In genomic region chr14:49598479-49599301, GRCh38 we compare ENCODE assay signal across 1 cellular context.
TF ChIP-seq lines count a peak whose summit lies in the region.

Gene LRR1 (plus strand): TSS chr14:49598940. CDS start chr14:49599021, 81 bp downstream.

TF ChIP-seq in WTC11, 78 proteins besides CTCF, POLR2A, EP300 and RAD21 (continued from another document and continues in another):
- TF ChIP-seq AFF4 (CRISPR knock-in tag; IDR thresholded peaks at IDR 0.05; ENCODE audit: borderline replicate concordance) (peak; percentile 86), ZNF671 (CRISPR knock-in tag; IDR thresholded peaks at IDR 0.05) (no peak), AR (CRISPR knock-in tag; IDR thresholded peaks at IDR 0.05) (no peak), EMX1 (CRISPR knock-in tag; IDR thresholded peaks at IDR 0.05) (no peak), ATF6 (CRISPR knock-in tag; IDR thresholded peaks at IDR 0.05) (no peak), RORB (CRISPR knock-in tag; IDR thresholded peaks at IDR 0.05) (no peak), SP1 (CRISPR knock-in tag; conservative IDR thresholded peaks at IDR 0.05) (peak; percentile 70), ZSCAN18 (CRISPR knock-in tag; IDR thresholded peaks at IDR 0.05) (no peak), ATF1 (CRISPR knock-in tag; IDR thresholded peaks at IDR 0.05) (no peak), CREM (CRISPR knock-in tag; IDR thresholded peaks at IDR 0.05) (peak; percentile 81), ZNF219 (CRISPR knock-in tag; IDR thresholded peaks at IDR 0.05; ENCODE audit: borderline replicate concordance) (0 out of 2 replicates have a peak, but pooled peaks have one; percentile 20), TCF7 (CRISPR knock-in tag; IDR thresholded peaks at IDR 0.05; ENCODE audit: low read depth) (no peak), NFE2L1 (CRISPR knock-in tag; IDR thresholded peaks at IDR 0.05) (no peak), ZBTB21 (CRISPR knock-in tag; IDR thresholded peaks at IDR 0.05; ENCODE audit: borderline replicate concordance) (no peak; the same call in 1 of the 2 replicates), FOXK1 (CRISPR knock-in tag; IDR thresholded peaks at IDR 0.05) (peak; percentile 92), ZNF416 (CRISPR knock-in tag; IDR thresholded peaks at IDR 0.05) (peak; percentile 33; the same call in 1 of the 2 replicates), ZNF396 (CRISPR knock-in tag; IDR thresholded peaks at IDR 0.05; ENCODE audit: borderline replicate concordance) (no peak), GABPB1 (CRISPR knock-in tag; IDR thresholded peaks at IDR 0.05) (peak; percentile 64), ETV6 (CRISPR knock-in tag; IDR thresholded peaks at IDR 0.05) (peak; percentile 76; the same call in 1 of the 2 replicates), RELA (CRISPR knock-in tag; IDR thresholded peaks at IDR 0.05; ENCODE audit: borderline replicate concordance) (no peak), STAT6 (CRISPR knock-in tag; conservative IDR thresholded peaks at IDR 0.05; ENCODE audit: low read depth) (no peak), JAZF1 (CRISPR knock-in tag; IDR thresholded peaks at IDR 0.05) (no peak), MLX (CRISPR knock-in tag; IDR thresholded peaks at IDR 0.05) (no peak), NFATC4 (CRISPR knock-in tag; IDR thresholded peaks at IDR 0.05) (no peak)
- TF ChIP-seq, protein P1, sequence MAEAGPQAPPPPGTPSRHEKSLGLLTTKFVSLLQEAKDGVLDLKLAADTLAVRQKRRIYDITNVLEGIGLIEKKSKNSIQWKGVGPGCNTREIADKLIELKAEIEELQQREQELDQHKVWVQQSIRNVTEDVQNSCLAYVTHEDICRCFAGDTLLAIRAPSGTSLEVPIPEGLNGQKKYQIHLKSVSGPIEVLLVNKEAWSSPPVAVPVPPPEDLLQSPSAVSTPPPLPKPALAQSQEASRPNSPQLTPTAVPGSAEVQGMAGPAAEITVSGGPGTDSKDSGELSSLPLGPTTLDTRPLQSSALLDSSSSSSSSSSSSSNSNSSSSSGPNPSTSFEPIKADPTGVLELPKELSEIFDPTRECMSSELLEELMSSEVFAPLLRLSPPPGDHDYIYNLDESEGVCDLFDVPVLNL (CRISPR knock-in tag; IDR thresholded peaks at IDR 0.05; ENCODE audit: borderline replicate concordance, low read depth): peak; percentile 97
- TF ChIP-seq, protein P2, sequence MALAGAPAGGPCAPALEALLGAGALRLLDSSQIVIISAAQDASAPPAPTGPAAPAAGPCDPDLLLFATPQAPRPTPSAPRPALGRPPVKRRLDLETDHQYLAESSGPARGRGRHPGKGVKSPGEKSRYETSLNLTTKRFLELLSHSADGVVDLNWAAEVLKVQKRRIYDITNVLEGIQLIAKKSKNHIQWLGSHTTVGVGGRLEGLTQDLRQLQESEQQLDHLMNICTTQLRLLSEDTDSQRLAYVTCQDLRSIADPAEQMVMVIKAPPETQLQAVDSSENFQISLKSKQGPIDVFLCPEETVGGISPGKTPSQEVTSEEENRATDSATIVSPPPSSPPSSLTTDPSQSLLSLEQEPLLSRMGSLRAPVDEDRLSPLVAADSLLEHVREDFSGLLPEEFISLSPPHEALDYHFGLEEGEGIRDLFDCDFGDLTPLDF (CRISPR knock-in tag; IDR thresholded peaks at IDR 0.05): 0 out of 2 replicates have a peak, but pooled peaks have one; percentile 14
- TF ChIP-seq, protein P3, sequence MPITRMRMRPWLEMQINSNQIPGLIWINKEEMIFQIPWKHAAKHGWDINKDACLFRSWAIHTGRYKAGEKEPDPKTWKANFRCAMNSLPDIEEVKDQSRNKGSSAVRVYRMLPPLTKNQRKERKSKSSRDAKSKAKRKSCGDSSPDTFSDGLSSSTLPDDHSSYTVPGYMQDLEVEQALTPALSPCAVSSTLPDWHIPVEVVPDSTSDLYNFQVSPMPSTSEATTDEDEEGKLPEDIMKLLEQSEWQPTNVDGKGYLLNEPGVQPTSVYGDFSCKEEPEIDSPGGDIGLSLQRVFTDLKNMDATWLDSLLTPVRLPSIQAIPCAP (CRISPR knock-in tag; IDR thresholded peaks at IDR 0.05): peak; percentile 68
- TF ChIP-seq, protein P4, sequence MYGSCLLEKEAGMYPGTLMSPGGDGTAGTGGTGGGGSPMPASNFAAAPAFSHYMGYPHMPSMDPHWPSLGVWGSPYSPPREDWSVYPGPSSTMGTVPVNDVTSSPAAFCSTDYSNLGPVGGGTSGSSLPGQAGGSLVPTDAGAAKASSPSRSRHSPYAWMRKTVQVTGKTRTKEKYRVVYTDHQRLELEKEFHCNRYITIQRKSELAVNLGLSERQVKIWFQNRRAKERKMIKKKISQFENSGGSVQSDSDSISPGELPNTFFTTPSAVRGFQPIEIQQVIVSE (CRISPR knock-in tag; IDR thresholded peaks at IDR 0.05; ENCODE audit: borderline replicate concordance): no peak
- TF ChIP-seq, protein P5, sequence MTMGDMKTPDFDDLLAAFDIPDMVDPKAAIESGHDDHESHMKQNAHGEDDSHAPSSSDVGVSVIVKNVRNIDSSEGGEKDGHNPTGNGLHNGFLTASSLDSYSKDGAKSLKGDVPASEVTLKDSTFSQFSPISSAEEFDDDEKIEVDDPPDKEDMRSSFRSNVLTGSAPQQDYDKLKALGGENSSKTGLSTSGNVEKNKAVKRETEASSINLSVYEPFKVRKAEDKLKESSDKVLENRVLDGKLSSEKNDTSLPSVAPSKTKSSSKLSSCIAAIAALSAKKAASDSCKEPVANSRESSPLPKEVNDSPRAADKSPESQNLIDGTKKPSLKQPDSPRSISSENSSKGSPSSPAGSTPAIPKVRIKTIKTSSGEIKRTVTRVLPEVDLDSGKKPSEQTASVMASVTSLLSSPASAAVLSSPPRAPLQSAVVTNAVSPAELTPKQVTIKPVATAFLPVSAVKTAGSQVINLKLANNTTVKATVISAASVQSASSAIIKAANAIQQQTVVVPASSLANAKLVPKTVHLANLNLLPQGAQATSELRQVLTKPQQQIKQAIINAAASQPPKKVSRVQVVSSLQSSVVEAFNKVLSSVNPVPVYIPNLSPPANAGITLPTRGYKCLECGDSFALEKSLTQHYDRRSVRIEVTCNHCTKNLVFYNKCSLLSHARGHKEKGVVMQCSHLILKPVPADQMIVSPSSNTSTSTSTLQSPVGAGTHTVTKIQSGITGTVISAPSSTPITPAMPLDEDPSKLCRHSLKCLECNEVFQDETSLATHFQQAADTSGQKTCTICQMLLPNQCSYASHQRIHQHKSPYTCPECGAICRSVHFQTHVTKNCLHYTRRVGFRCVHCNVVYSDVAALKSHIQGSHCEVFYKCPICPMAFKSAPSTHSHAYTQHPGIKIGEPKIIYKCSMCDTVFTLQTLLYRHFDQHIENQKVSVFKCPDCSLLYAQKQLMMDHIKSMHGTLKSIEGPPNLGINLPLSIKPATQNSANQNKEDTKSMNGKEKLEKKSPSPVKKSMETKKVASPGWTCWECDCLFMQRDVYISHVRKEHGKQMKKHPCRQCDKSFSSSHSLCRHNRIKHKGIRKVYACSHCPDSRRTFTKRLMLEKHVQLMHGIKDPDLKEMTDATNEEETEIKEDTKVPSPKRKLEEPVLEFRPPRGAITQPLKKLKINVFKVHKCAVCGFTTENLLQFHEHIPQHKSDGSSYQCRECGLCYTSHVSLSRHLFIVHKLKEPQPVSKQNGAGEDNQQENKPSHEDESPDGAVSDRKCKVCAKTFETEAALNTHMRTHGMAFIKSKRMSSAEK (CRISPR knock-in tag; IDR thresholded peaks at IDR 0.05; ENCODE audit: borderline replicate concordance): no peak
- TF ChIP-seq, protein P6, sequence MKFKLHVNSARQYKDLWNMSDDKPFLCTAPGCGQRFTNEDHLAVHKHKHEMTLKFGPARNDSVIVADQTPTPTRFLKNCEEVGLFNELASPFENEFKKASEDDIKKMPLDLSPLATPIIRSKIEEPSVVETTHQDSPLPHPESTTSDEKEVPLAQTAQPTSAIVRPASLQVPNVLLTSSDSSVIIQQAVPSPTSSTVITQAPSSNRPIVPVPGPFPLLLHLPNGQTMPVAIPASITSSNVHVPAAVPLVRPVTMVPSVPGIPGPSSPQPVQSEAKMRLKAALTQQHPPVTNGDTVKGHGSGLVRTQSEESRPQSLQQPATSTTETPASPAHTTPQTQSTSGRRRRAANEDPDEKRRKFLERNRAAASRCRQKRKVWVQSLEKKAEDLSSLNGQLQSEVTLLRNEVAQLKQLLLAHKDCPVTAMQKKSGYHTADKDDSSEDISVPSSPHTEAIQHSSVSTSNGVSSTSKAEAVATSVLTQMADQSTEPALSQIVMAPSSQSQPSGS (CRISPR knock-in tag; IDR thresholded peaks at IDR 0.05; ENCODE audit: borderline replicate concordance, low read depth): no peak
